In the genomic region with DNA sequence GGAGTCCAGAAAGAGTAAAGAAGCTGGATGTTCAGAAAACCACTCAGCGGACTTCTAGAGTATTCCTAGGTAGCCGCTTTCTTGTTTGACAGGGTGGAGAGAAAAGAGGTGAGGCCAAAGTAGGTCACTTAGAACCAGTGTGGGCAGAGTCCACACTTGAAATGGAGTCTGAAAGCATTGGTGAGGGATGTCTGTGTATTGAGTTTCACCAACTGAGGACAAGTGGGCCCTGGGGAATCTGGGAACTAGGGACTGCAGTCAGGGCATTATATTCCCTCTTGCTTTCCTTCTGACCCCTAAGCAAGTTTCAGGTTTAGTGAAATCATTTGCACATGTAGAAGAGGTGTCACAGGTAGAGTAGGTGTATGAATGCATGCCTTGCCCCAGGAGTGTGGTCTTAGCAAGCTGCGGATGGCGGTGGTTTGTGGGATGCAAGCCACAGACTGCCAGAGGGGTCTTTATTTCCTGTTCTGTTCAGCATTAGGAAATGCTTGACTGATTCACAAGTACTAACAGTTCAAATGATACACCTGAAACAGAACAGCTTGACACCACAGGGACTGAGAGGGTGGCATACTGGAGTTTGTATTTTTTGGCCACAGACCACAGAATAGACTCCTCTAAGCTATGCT, we compare ENCODE assay signal across 10 cellular contexts. TPM values are rescaled to one million over a fixed set of nuclear protein-coding genes. Genes with fewer than 3 reads are reported as not detected.
DNase-seq lines count a peak whose midpoint lies in the region; ATAC-seq and TF ChIP-seq lines count a peak whose summit lies in the region.
"Had no signal": no experiment of that assay in that cellular context is flagged by ENCODE, and none has a peak within 500 bp of the region (broad histone marks: within the 10 kb centered on the region; RNA-seq: fewer than 3 reads in every experiment).

No MANE protein-coding gene starts in this region.

- no peak for TF ChIP-seq CTCF in WERI-Rb-1 (IDR thresholded peaks at IDR 0.05; ENCODE audit: low read depth, low read length)
- no peak for TF ChIP-seq CTCF in thyroid gland (IDR thresholded peaks at IDR 0.05)

- peaks cover 61% of the 10 kb centered on the region for H3K27me3 Mint-ChIP-seq in activated T-helper 2 cell treated with anti-CD3 and anti-CD28 coated beads, Interferon-gamma antibody, Interleukin-2, Interleukin-4, amounts not matched to agents 10 μg/mL and 5 μg/mL and 100 μg/mL, durations not matched to agents 14 hours and 24 hours and 36 hours (ENCODE audit: low read depth)
- H3K27me3 Mint-ChIP-seq in activated CD4-positive, alpha-beta T cell treated with anti-CD3 and anti-CD28 coated beads for 36 hours: peaks cover 51% of the 10 kb centered on the region

- POLR2A ChIA-PET in activated CD4-positive, alpha-beta T cell treated with anti-CD3 and anti-CD28 coated beads for 36 hours (lab: Charles Lee): no interaction called here

- H3K27ac ChIP-seq in WERI-Rb-1: peak overlapping the region; percentile 85
- peak overlapping the region; percentile 66 to 97 (median 92) for H3K27ac ChIP-seq in thyroid gland

- intact Hi-C loops in thyroid gland (cut with DNase I): loop anchor here (10.0 kb wide), 1 partner anchor 300 kb away; no protein-coding TSS in a partner anchor
- intact Hi-C loops in activated T-helper 2 cell treated with anti-CD3 and anti-CD28 coated beads, Interferon-gamma antibody, Interleukin-2, Interleukin-4, amounts not matched to agents 10 μg/mL and 5 μg/mL and 100 μg/mL, durations not matched to agents 14 hours and 24 hours and 36 hours (cut with micrococcal nuclease): loop anchor here (5.0 kb wide), 3 partner anchors 67 to 398 kb away; partner anchors contain the start of genes DIRAS3 and WLS
- intact Hi-C loops in activated CD4-positive, alpha-beta T cell treated with anti-CD3 and anti-CD28 coated beads for 36 hours (cut with DNase I, micrococcal nuclease): loop anchor here (5.0 kb wide), 1 partner anchor 67 kb away; no protein-coding TSS in a partner anchor

- peaks cover 10% of the 10 kb centered on the region for H3K4me1 Mint-ChIP-seq in activated T-helper 2 cell treated with anti-CD3 and anti-CD28 coated beads, Interferon-gamma antibody, Interleukin-2, Interleukin-4, amounts not matched to agents 10 μg/mL and 5 μg/mL and 100 μg/mL, durations not matched to agents 14 hours and 24 hours and 36 hours (ENCODE audit: low read depth)
- H3K4me1 Mint-ChIP-seq in activated CD4-positive, alpha-beta T cell treated with anti-CD3 and anti-CD28 coated beads for 36 hours: peaks cover 10% of the 10 kb centered on the region

- no peak overlapping the region for H3K27ac Mint-ChIP-seq in activated T-helper 2 cell treated with anti-CD3 and anti-CD28 coated beads, Interferon-gamma antibody, Interleukin-2, Interleukin-4, amounts not matched to agents 10 μg/mL and 5 μg/mL and 100 μg/mL, durations not matched to agents 14 hours and 24 hours and 36 hours
- no peak overlapping the region for H3K27ac Mint-ChIP-seq in activated CD4-positive, alpha-beta T cell treated with anti-CD3 and anti-CD28 coated beads for 36 hours

- no peak overlapping the region for H3K4me3 Mint-ChIP-seq in activated T-helper 2 cell treated with anti-CD3 and anti-CD28 coated beads, Interferon-gamma antibody, Interleukin-2, Interleukin-4, amounts not matched to agents 10 μg/mL and 5 μg/mL and 100 μg/mL, durations not matched to agents 14 hours and 24 hours and 36 hours (ENCODE audit: low read depth)
- no peak overlapping the region for H3K4me3 Mint-ChIP-seq in activated CD4-positive, alpha-beta T cell treated with anti-CD3 and anti-CD28 coated beads for 36 hours

- peak in 1 of 2 donors; percentile 37 for TF ChIP-seq POLR2A in thyroid gland (IDR thresholded peaks at IDR 0.05)

- DNase-seq in NCI-H82 (lab: John Stamatoyannopoulos, UW) (peak; percentile 69), NCI-H82 treated with DMSO at 0.1 percent for 48 hours (lab: John Stamatoyannopoulos, UW; ENCODE audit: unreplicated experiment) (no peak), WERI-Rb-1 (no peak), islet precursor cell (peak; percentile 51), thyroid gland (peak; percentile 66 to 77), T-helper 2 cell (no peak)
- DNase-seq in activated T-helper 2 cell treated with anti-CD3 and anti-CD28 coated beads, Interferon-gamma antibody, Interleukin-2, Interleukin-4, amounts not matched to agents 10 μg/mL and 5 μg/mL and 100 μg/mL, durations not matched to agents 14 hours and 24 hours and 36 hours (ENCODE audit: low spot score): no peak
- no peak for DNase-seq in activated CD4-positive, alpha-beta T cell treated with anti-CD3 and anti-CD28 coated beads for 36 hours
- DNase-seq: erythroblast, Kasumi-1 had no signal

- 42 to 47% methylated on average over 4 of the region's 4 CpGs for WGBS in thyroid gland, 2 donors

- peaks cover 17 to 31% of the 10 kb centered on the region in 2 donors for H3K4me1 ChIP-seq in thyroid gland

- H3K36me3 ChIP-seq in WERI-Rb-1: 0 out of 2 replicates have a peak, but pooled peaks cover 2% of the 10 kb centered on the region
- H3K36me3 ChIP-seq in thyroid gland: no peaks in the 10 kb centered on the region

- CTCF ChIA-PET in activated CD4-positive, alpha-beta T cell treated with anti-CD3 and anti-CD28 coated beads for 36 hours (lab: Charles Lee): interaction anchor here (0.9 kb wide), 1 partner anchor 62 kb away, joined by 4 read pairs; no protein-coding TSS in a partner anchor

- no peak for ATAC-seq in activated CD4-positive, alpha-beta T cell treated with anti-CD3 and anti-CD28 coated beads for 36 hours

- no peaks in the 10 kb centered on the region for H3K9me3 Mint-ChIP-seq in activated T-helper 2 cell treated with anti-CD3 and anti-CD28 coated beads, Interferon-gamma antibody, Interleukin-2, Interleukin-4, amounts not matched to agents 10 μg/mL and 5 μg/mL and 100 μg/mL, durations not matched to agents 14 hours and 24 hours and 36 hours
- H3K9me3 Mint-ChIP-seq in activated CD4-positive, alpha-beta T cell treated with anti-CD3 and anti-CD28 coated beads for 36 hours (ENCODE audit: low read depth): no peaks in the 10 kb centered on the region

- H3K36me3 Mint-ChIP-seq in activated T-helper 2 cell treated with anti-CD3 and anti-CD28 coated beads, Interferon-gamma antibody, Interleukin-2, Interleukin-4, amounts not matched to agents 10 μg/mL and 5 μg/mL and 100 μg/mL, durations not matched to agents 14 hours and 24 hours and 36 hours (ENCODE audit: low read depth): peaks cover 3% of the 10 kb centered on the region
- H3K36me3 Mint-ChIP-seq in activated CD4-positive, alpha-beta T cell treated with anti-CD3 and anti-CD28 coated beads for 36 hours (ENCODE audit: low read depth): no peaks in the 10 kb centered on the region

- H3K4me3 ChIP-seq in WERI-Rb-1 (ENCODE audit: low read depth, low read length) (peak overlapping the region; percentile 14; the same call in 1 of the 2 replicates), thyroid gland (replicated peaks in 1 of 3) (no peak overlapping the region)

- H3K9me3 ChIP-seq in WERI-Rb-1 (ENCODE audit: severe bottlenecking) (no peaks in the 10 kb centered on the region), thyroid gland (no peaks in the 10 kb centered on the region)

- H3K27me3 ChIP-seq in WERI-Rb-1 (ENCODE audit: insufficient read depth, low read depth, severe bottlenecking) (no peaks in the 10 kb centered on the region), thyroid gland (no peaks in the 10 kb centered on the region)

RNA-seq across cellular contexts. Expression of gene GNG12, which starts 1.1 kb away (rescaled TPM):
- 100 to 1,000 TPM; 100 to 155 (median 127) TPM for total RNA-seq in thyroid gland
- 0.16 and 0.25 TPM in 2 replicates for total RNA-seq in activated T-helper 2 cell treated with anti-CD3 and anti-CD28 coated beads, Interferon-gamma antibody, Interleukin-2, Interleukin-4, amounts not matched to agents 10 μg/mL and 5 μg/mL and 100 μg/mL, durations not matched to agents 14 hours and 24 hours and 36 hours
- under 1 TPM; 0.07 to 0.11 TPM for total RNA-seq in activated CD4-positive, alpha-beta T cell treated with anti-CD3 and anti-CD28 coated beads for 36 hours

Comparison
In these comparisons a context has a peak if more than half of its experiments do, and no peak if none do; other contexts are left out.
1. DNase-seq: peak in NCI-H82 (single experiment), islet precursor cell (single experiment) and thyroid gland (2 of 2); none in NCI-H82 treated with DMSO at 0.1 percent for 48 hours (single experiment), WERI-Rb-1 (single experiment), activated T-helper 2 cell treated with anti-CD3 and anti-CD28 coated beads, Interferon-gamma antibody, Interleukin-2, Interleukin-4, amounts not matched to agents 10 μg/mL and 5 μg/mL and 100 μg/mL, durations not matched to agents 14 hours and 24 hours and 36 hours (single experiment), activated CD4-positive, alpha-beta T cell treated with anti-CD3 and anti-CD28 coated beads for 36 hours (single experiment) and T-helper 2 cell (0 of 5).
2. RNA of gene GNG12, which starts 1.1 kb away (total RNA-seq): 100 to 155 TPM in thyroid gland; 0.16 to 0.25 TPM in activated T-helper 2 cell treated with anti-CD3 and anti-CD28 coated beads, Interferon-gamma antibody, Interleukin-2, Interleukin-4, amounts not matched to agents 10 μg/mL and 5 μg/mL and 100 μg/mL, durations not matched to agents 14 hours and 24 hours and 36 hours and 0.07 to 0.11 TPM in activated CD4-positive, alpha-beta T cell treated with anti-CD3 and anti-CD28 coated beads for 36 hours; every median in the first group is over 10 times any median in the second.